8 cellular contexts compared by ENCODE assay signal in the genomic region with DNA sequence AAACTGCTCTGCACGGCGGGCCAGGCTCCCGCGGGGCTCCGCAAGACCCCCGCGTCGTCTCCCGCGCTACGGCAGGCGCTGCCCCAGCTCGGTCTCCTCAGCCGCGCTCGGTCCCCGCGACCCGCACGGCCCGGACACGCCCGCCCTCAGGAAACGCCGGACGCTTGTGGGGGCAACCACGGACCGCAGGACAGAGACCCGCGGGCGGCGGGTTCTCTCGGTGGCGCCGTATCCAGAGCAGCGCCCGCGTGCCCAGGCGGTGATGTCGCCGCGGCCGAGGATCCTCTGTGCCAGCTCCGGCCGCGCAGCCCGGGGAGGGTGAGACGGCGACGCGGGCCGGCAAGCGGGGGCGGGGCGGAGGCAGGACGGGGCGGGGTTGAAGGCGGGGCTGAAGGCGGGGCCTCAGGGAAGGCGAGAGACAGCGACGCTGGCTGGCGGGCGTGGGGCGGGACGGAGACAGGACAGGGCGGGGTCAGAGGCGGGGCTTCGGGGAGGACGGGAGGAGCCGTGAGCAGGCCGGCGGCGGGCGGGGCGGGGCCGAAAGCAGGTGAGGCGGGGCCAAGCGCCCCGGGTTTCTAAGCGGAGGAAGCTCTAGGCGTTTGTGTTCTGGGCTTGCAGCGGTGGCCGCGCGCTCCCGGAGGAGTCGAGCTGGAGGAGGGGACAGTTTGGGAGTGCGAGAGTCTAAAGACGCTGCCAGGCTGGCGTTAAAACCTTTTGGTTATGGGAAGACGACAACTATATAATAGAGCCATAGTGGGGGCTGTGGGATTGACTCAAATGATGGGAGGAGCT.
DNase-seq lines count a peak whose midpoint lies in the region; ATAC-seq and TF ChIP-seq lines count a peak whose summit lies in the region.

A gene (minus strand): TSS at position 289 of the 792 bp plus-strand sequence. CDS start 2,112 bp downstream, outside the sequence.

- no peaks in the 10 kb centered on the region for H3K27me3 ChIP-seq in ACC112 (ENCODE audit: insufficient read depth, low read length)

- ATAC-seq in GM18868 (IDR thresholded peaks at IDR 0.05; ENCODE audit: unreplicated experiment): peak; percentile 98
- ATAC-seq in HG03135 (IDR thresholded peaks at IDR 0.05; ENCODE audit: unreplicated experiment): peak; percentile 98

- peaks cover 49% of the 10 kb centered on the region for H3K79me2 ChIP-seq in ACC112 (ENCODE audit: control insufficient read depth, insufficient read depth, low read length, unreplicated experiment)

- no peak for TF ChIP-seq CTCF in choroid plexus epithelial cell (conservative IDR thresholded peaks at IDR 0.05; ENCODE audit: low read depth, low read length)

- H3K27ac ChIP-seq in ACC112 (ENCODE audit: low read depth, low read length): peak within 1 kb of the TSS; percentile 82

- DNase-seq in NCI-H2227 (lab: John Stamatoyannopoulos, UW; ENCODE audit: unreplicated experiment) (peak; percentile 95), choroid plexus epithelial cell (ENCODE audit: low read depth) (peak; percentile 98), kidney glomerular epithelial cell (lab: John Stamatoyannopoulos, UW) (peak; percentile 86)
- DNase-seq in activated CD4-positive, alpha-beta T cell treated with anti-CD3 and anti-CD28 coated beads for 4 hours: peak; percentile 97 to 99
- DNase-seq in stimulated activated CD4-positive, alpha-beta T cell treated with anti-CD3 and anti-CD28 coated beads, Interleukin-15, amount 100 ng/mL, for 1 hour (ENCODE audit: low read depth in 1 of 2, low spot score in 1 of 2): peak; percentile 96 to 100

- peak within 1 kb of the TSS; percentile 95 for H3K4me3 ChIP-seq in ACC112 (ENCODE audit: low read depth, low read length)
- peak within 1 kb of the TSS; percentile 90 for H3K4me3 ChIP-seq in choroid plexus epithelial cell (ENCODE audit: low read depth, low read length)

- H2AFZ ChIP-seq in ACC112 (ENCODE audit: low read length, unreplicated experiment): peak within 1 kb of the TSS; percentile 98

- H3K36me3 ChIP-seq in ACC112 (ENCODE audit: insufficient read depth, low read length): peaks cover 27% of the 10 kb centered on the region

- peaks cover 20% of the 10 kb centered on the region for H3K4me1 ChIP-seq in ACC112 (ENCODE audit: control insufficient read depth, insufficient read depth, low read length, unreplicated experiment)

Comparison
In these comparisons a context has a peak if more than half of its experiments do, and no peak if none do; other contexts are left out.
1. Peak in every context shown above with its lines: DNase-seq, ATAC-seq, H3K4me3 ChIP-seq and H3K27ac ChIP-seq.